ENCODE assay signal across 1 cellular context in genomic region chr2:134132487-134132857, GRCh38.
A peak's percentile ranks its signal among the peaks of the same experiment; 100 is the strongest.
TF ChIP-seq lines count a peak whose summit lies in the region.

No MANE protein-coding gene starts in this region.

TF ChIP-seq in K562, 482 proteins besides CTCF, POLR2A, EP300 and RAD21 (continued from another document and continues in another):
- TF ChIP-seq ATF2 (CRISPR knock-in tag; IDR thresholded peaks at IDR 0.05) (no peak), CHCHD3 (CRISPR knock-in tag; IDR thresholded peaks at IDR 0.05) (no peak), THAP7 (CRISPR knock-in tag; IDR thresholded peaks at IDR 0.05) (no peak), VEZF1 (CRISPR knock-in tag; IDR thresholded peaks at IDR 0.05) (no peak), L3MBTL2 (IDR thresholded peaks at IDR 0.05) (peak; percentile 52), MYBL2 (IDR thresholded peaks at IDR 0.05; ENCODE audit: low read depth) (no peak), MYBL2 (CRISPR knock-in tag; IDR thresholded peaks at IDR 0.05; ENCODE audit: borderline replicate concordance) (no peak), ZKSCAN8 (CRISPR knock-in tag; IDR thresholded peaks at IDR 0.05) (no peak), RAD51 (IDR thresholded peaks at IDR 0.05; ENCODE audit: borderline replicate concordance, low read depth) (peak; percentile 89), BRF2 (IDR thresholded peaks at IDR 0.05; ENCODE audit: borderline replicate concordance, insufficient read depth, insufficient read length) (no peak), TEAD4 (IDR thresholded peaks at IDR 0.05; ENCODE audit: low read length) (peak; percentile 75), TEAD4 (CRISPR knock-in tag; IDR thresholded peaks at IDR 0.05; ENCODE audit: borderline replicate concordance) (no peak), CBX3 (IDR thresholded peaks at IDR 0.05; ENCODE audit: borderline replicate concordance in 1 of 2, low read length in 2 of 2) (no peak), POLR3A (IDR thresholded peaks at IDR 0.05; ENCODE audit: borderline replicate concordance, extremely low read depth, insufficient read depth, insufficient read length) (no peak), CTCFL (IDR thresholded peaks at IDR 0.05; ENCODE audit: borderline replicate concordance, insufficient read depth, low read depth, low read length, poor library complexity, severe bottlenecking) (no peak), STAT5B (CRISPR knock-in tag; IDR thresholded peaks at IDR 0.05) (no peak), LEF1 (IDR thresholded peaks at IDR 0.05) (peak; percentile 79), ATF4 (CRISPR knock-in tag; IDR thresholded peaks at IDR 0.05) (no peak), RREB1 (CRISPR knock-in tag; IDR thresholded peaks at IDR 0.05) (no peak), CBFB (CRISPR knock-in tag; IDR thresholded peaks at IDR 0.05) (no peak), HOXB6 (CRISPR knock-in tag; IDR thresholded peaks at IDR 0.05; ENCODE audit: borderline replicate concordance) (no peak), ARID1B (IDR thresholded peaks at IDR 0.05) (peak; percentile 77), FOXK2 (conservative IDR thresholded peaks at IDR 0.05 in 1 of 2, IDR thresholded peaks at IDR 0.05 in 1 of 2; ENCODE audit: low read depth in 2 of 2) (peak; percentile 83 to 87), DDX20 (tag; IDR thresholded peaks at IDR 0.05; ENCODE audit: low read depth) (no peak), ZNF184 (CRISPR knock-in tag; IDR thresholded peaks at IDR 0.05) (no peak), FOXP4 (CRISPR knock-in tag; IDR thresholded peaks at IDR 0.05; ENCODE audit: borderline replicate concordance) (no peak), ZNF512 (tag; IDR thresholded peaks at IDR 0.05) (no peak), TGIF2 (CRISPR knock-in tag; IDR thresholded peaks at IDR 0.05) (no peak), ZBTB8A (IDR thresholded peaks at IDR 0.05; ENCODE audit: partially characterized antibody) (no peak), ZNF224 (CRISPR knock-in tag; IDR thresholded peaks at IDR 0.05) (no peak), DNMT1 (IDR thresholded peaks at IDR 0.05) (no peak), TCF7 (IDR thresholded peaks at IDR 0.05; ENCODE audit: borderline replicate concordance) (no peak), HMGXB4 (CRISPR knock-in tag; IDR thresholded peaks at IDR 0.05) (no peak), TAF1 (IDR thresholded peaks at IDR 0.05; ENCODE audit: control insufficient read depth, extremely low read depth, insufficient read depth, low read length, severe bottlenecking) (no peak), ZNF778 (CRISPR knock-in tag; IDR thresholded peaks at IDR 0.05) (no peak), CAMTA2 (CRISPR knock-in tag; conservative IDR thresholded peaks at IDR 0.05) (no peak), KLF13 (tag; IDR thresholded peaks at IDR 0.05; ENCODE audit: borderline replicate concordance, low read depth) (no peak), TEAD2 (tag; IDR thresholded peaks at IDR 0.05) (no peak), ZNF408 (CRISPR knock-in tag; IDR thresholded peaks at IDR 0.05; ENCODE audit: low read depth) (no peak), ZBTB9 (CRISPR knock-in tag; IDR thresholded peaks at IDR 0.05) (no peak), RBM14 (IDR thresholded peaks at IDR 0.05; ENCODE audit: borderline replicate concordance, insufficient read depth, low read depth, low read length) (no peak), IFI16 (CRISPR knock-in tag; IDR thresholded peaks at IDR 0.05) (no peak), ZNF384 (IDR thresholded peaks at IDR 0.05; ENCODE audit: low read depth, low read length) (peak; percentile 56; the same call in 1 of the 2 replicates), XRCC5 (IDR thresholded peaks at IDR 0.05; ENCODE audit: low read depth, low read length) (no peak)
